ENCODE assay signal across 26 cellular contexts in the genomic region with DNA sequence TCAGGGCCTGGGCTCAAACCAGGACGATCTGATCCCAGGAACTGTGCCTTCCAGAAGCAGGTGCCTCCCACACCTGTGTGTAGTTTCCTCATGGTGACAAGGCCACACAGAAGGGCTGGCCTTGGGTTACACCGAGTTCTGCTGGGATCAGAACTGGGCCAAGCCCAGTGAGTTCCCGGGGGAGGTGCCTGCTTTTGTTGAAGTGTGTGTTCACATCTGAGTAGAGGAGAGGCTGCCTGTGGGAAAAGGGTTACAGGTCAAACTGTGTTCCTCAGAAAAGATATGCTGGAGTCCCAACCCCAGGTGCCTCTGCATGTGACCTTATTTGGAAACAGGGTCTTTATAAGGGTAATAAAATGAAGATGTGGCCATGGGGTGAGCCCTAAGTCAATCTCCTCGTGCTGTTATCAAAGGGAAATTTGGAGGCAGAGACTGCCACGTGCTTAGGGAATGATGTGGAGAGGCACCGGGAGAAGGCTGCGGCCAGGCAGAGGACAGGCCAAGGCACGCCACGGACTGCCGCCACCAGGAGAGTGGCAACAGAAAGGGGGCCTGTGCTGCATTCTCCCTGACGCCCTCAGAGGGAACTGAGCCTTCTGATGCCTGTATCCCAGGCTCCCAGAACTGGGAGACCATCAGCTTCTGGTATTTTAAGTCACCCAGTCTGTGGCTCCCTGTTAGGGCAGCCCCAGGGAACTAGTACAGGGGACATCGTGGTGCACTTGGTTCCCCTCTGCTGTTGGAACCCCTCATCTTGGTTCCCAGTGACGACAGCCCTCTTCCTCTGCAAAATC.
"Had no signal": no experiment of that assay in that cellular context is flagged by ENCODE, and none has a peak within 500 bp of the region (broad histone marks: within the 10 kb centered on the region; RNA-seq: fewer than 3 reads in every experiment).

No MANE protein-coding gene starts in this region.

- FAIRE-seq: astrocyte, TTC549 had no signal

- H3K4me1 ChIP-seq: esophagus muscularis mucosa, foreskin keratinocyte, left lung had no signal

- H3K27ac ChIP-seq: brain microvascular endothelial cell, esophagus muscularis mucosa, foreskin keratinocyte, left lung, neutrophil, ovary, skin epidermis, testis, transverse colon, VCaP had no signal

- H3K4me3 Mint-ChIP-seq: activated T-cell treated with anti-CD3 and anti-CD28 coated beads, Interleukin-2, amount 50 U/mL, for 72 hours; nephron had no signal

- H3K9me3 ChIP-seq: esophagus muscularis mucosa, left lung, neutrophil, ovary, testis, transverse colon had no signal

- H3K4me3 ChIP-seq: esophagus muscularis mucosa, left lung, lung, ovary, skin epidermis, testis, transverse colon had no signal

- H3K27me3 ChIP-seq: ovary, testis had no signal

- ATAC-seq: activated T-cell treated with anti-CD3 and anti-CD28 coated beads, Interleukin-2, amount 50 U/mL, for 72 hours; foreskin keratinocyte; left lung; sciatic nerve; stimulated activated naive CD8-positive, alpha-beta T cell treated with anti-CD3 and anti-CD28 coated beads, Interleukin-15, Interleukin-2, amounts not matched to agents 100 U/mL and 50 U/mL, for 24 hours had no signal

- H3K36me3 ChIP-seq: brain microvascular endothelial cell, esophagus muscularis mucosa, left lung, neutrophil, ovary, transverse colon had no signal

- DNase-seq: activated CD4-positive, alpha-beta T cell treated with anti-CD3 and anti-CD28 coated beads for 4 hours; activated CD4-positive, alpha-beta T cell treated with anti-CD3 and anti-CD28 coated beads, Interleukin-2, amount 50 U/mL, for 4 hours; activated naive CD4-positive, alpha-beta T cell treated with Interleukin-2 at 50 U/mL for 16 hours; activated T-cell treated with anti-CD3 and anti-CD28 coated beads, Interleukin-2, amount 50 U/mL, for 72 hours; amniotic stem cell; brain microvascular endothelial cell; caudate nucleus; foreskin keratinocyte; mesendoderm; ovary; stimulated activated CD4-positive, alpha-beta T cell treated with anti-CD3 and anti-CD28 coated beads, Interleukin-12 subunit alpha, Interleukin-12 subunit beta, amount 100 ng/mL, for 4 hours; stimulated activated CD4-positive, alpha-beta T cell treated with anti-CD3 and anti-CD28 coated beads, Interleukin-4, amount 100 ng/mL, for 1 hour; stimulated activated naive CD8-positive, alpha-beta T cell treated with anti-CD3 and anti-CD28 coated beads, Interleukin-15, Interleukin-2, amounts not matched to agents 100 U/mL and 50 U/mL, for 24 hours; testis; transverse colon had no signal

- H3K27ac Mint-ChIP-seq: activated T-cell treated with anti-CD3 and anti-CD28 coated beads, Interleukin-2, amount 50 U/mL, for 72 hours; nephron; progenitor cell of endocrine pancreas had no signal

- H3K9me3 Mint-ChIP-seq: activated T-cell treated with anti-CD3 and anti-CD28 coated beads, Interleukin-2, amount 50 U/mL, for 72 hours; nephron had no signal
